ENCODE assay signal across 19 cellular contexts in the genomic region with DNA sequence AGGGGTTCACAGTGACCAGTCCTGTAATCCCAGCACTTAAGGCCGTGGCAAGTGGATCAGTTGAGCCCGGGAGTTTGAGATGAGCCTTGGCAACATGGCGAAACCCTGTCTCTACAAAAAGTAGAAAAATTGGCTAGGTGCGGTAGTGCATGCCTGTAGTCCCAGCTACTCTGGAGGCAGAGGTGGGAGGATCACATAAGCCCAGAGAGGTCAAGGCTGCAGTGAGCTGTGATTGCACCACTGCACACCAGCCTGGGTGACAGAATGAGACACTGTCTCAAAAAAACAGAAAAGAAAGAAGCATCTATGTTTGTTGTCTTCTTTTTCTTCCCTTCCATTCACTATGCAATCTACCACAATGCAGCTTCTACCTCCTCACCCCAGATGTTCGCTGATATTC.
DNase-seq lines count a peak whose midpoint lies in the region; ATAC-seq, FAIRE-seq and TF ChIP-seq lines count a peak whose summit lies in the region.
"Had no signal": no experiment of that assay in that cellular context is flagged by ENCODE, and none has a peak within 500 bp of the region (broad histone marks: within the 10 kb centered on the region; RNA-seq: fewer than 3 reads in every experiment).

No MANE protein-coding gene starts in this region.

- peaks cover 64% of the 10 kb centered on the region for H3K36me3 ChIP-seq in cardiac muscle cell
- H3K36me3 ChIP-seq in HepG2 (replicated peaks in 1 of 2; ENCODE audit: control insufficient read depth in 1 of 2, insufficient read depth in 2 of 2, low read length in 2 of 2) = peaks cover 6 to 37% of the 10 kb centered on the region in 2 experiments; a peak in 4 of 5 replicates
- no peaks in the 10 kb centered on the region for H3K36me3 ChIP-seq in testis (ENCODE audit: low read depth, missing control alignments)
- H3K36me3 ChIP-seq in Caco-2 (ENCODE audit: control insufficient read depth, insufficient read depth, low read length) = no peaks in the 10 kb centered on the region; the same call in none of the 2 replicates

- in situ Hi-C loops in HepG2 (cut with HindIII; ENCODE audit: extremely low pct_ligation_motif_present, low pct_unique_long_range_greater_than_20kb) = loop anchor here (10.0 kb wide), 1 partner anchor 228 kb away; the partner anchor contains the start of genes CHD9 and CHD9NB

- intact Hi-C loops in Right ventricle myocardium superior (cut with DNase I) (loop anchor here (10.0 kb wide), 2 partner anchors 48 to 228 kb away; partner anchors contain the start of genes CHD9 and CHD9NB), dorsolateral prefrontal cortex (cut with DNase I) (loop anchor here (5.0 kb wide), 1 partner anchor 225 kb away; no protein-coding TSS in a partner anchor), HepG2 (cut with micrococcal nuclease; ENCODE audit: unreplicated experiment) (loop anchor here (2.0 kb wide), 1 partner anchor 152 kb away; no protein-coding TSS in a partner anchor), testis (cut with DNase I; ENCODE audit: low total_unique reads) (no loop called here), Caco-2 (cut with micrococcal nuclease; ENCODE audit: unreplicated experiment) (no loop called here), lower leg skin (cut with DNase I; ENCODE audit: low total_unique reads) (no loop called here)

- H2AFZ ChIP-seq in HepG2 (ENCODE audit: low read length) = no peak overlapping the region

- TF ChIP-seq CTCF in cardiac muscle cell (IDR thresholded peaks at IDR 0.05; ENCODE audit: low read depth, low read length) = no peak
- no peak for TF ChIP-seq CTCF in dorsolateral prefrontal cortex (IDR thresholded peaks at IDR 0.05 in 54 of 56, conservative IDR thresholded peaks at IDR 0.05 in 2 of 56; ENCODE audit: low read depth in 1 of 56, partially characterized antibody in 56 of 56)
- TF ChIP-seq CTCF in HepG2 (CRISPR knock-in tag; IDR thresholded peaks at IDR 0.05) = no peak
- no peak for TF ChIP-seq CTCF in testis (IDR thresholded peaks at IDR 0.05)
- TF ChIP-seq CTCF in Caco-2 (IDR thresholded peaks at IDR 0.05; ENCODE audit: insufficient read depth in 1 of 2, low read depth in 1 of 2, low read length in 1 of 2, severe bottlenecking in 1 of 2, unreplicated experiment in 1 of 2) = no peak
- no peak for TF ChIP-seq CTCF in lower leg skin (IDR thresholded peaks at IDR 0.05)

- H3K4me3 ChIP-seq in cardiac muscle cell (no peak overlapping the region), dorsolateral prefrontal cortex (no peak overlapping the region), HepG2 (replicated peaks in 1 of 3; ENCODE audit: insufficient read depth in 1 of 3, low read depth in 2 of 3, low read length in 3 of 3) (no peak overlapping the region), testis (no peak overlapping the region), Caco-2 (ENCODE audit: low read depth, low read length) (no peak overlapping the region), lower leg skin (ENCODE audit: low read depth, poor library complexity, severe bottlenecking) (no peak overlapping the region)
- H3K4me3 ChIP-seq: BLaER1 had no signal

- 100% methylated on average over 5 of the region's 5 CpGs for whole genome bisulfite sequencing in HepG2 (ENCODE audit: low lambda C conversion rate)
- 75 to 80% methylated on average over 5 of the region's 5 CpGs for WGBS in testis, 2 donors
- 91 to 94% methylated on average over 5 of the region's 5 CpGs for WGBS in lower leg skin, 2 donors

- H3K4me1 Mint-ChIP-seq in Caco-2 (ENCODE audit: low read depth, unreplicated experiment) = no peaks in the 10 kb centered on the region
- H3K4me1 Mint-ChIP-seq: CD14-positive monocyte; CD4-positive, alpha-beta memory T cell had no signal

- H3K4me1 ChIP-seq in cardiac muscle cell (ENCODE audit: low read depth) (no peaks in the 10 kb centered on the region), HepG2 (ENCODE audit: insufficient read depth, low read length) (no peaks in the 10 kb centered on the region), testis (peaks cover 7% of the 10 kb centered on the region), Caco-2 (no peaks in the 10 kb centered on the region)

- no peak overlapping the region for H3K4me2 ChIP-seq in HepG2 (ENCODE audit: low read depth, low read length)
- H3K4me2 ChIP-seq: BLaER1 had no signal

- TF ChIP-seq EP300 in HepG2 (IDR thresholded peaks at IDR 0.05; ENCODE audit: low read depth in 2 of 2, low read length in 2 of 2) = no peak
- no peak for TF ChIP-seq EP300 in HepG2 (CRISPR knock-in tag; IDR thresholded peaks at IDR 0.05; ENCODE audit: borderline replicate concordance)

- no peaks in the 10 kb centered on the region for H3K79me2 ChIP-seq in HepG2 (ENCODE audit: insufficient read depth, low read length)

- H4K20me1 ChIP-seq in HepG2 (ENCODE audit: insufficient read depth, low read length) = no peaks in the 10 kb centered on the region

- H3K27me3 Mint-ChIP-seq in Caco-2 (ENCODE audit: insufficient read depth, unreplicated experiment) = no peaks in the 10 kb centered on the region
- H3K27me3 Mint-ChIP-seq: CD4-positive, alpha-beta memory T cell had no signal

- CTCF ChIA-PET in HepG2 (lab: Yijun Ruan, JAX; ENCODE audit: low intra/inter-chr PET ratio, low total read pairs) (no interaction called here), Caco-2 (lab: Charles Lee) (no interaction called here)

- no peak overlapping the region for H3K27ac Mint-ChIP-seq in Caco-2 (ENCODE audit: unreplicated experiment)
- H3K27ac Mint-ChIP-seq: CD14-positive monocyte; CD4-positive, alpha-beta memory T cell; HFFc6 had no signal

- peaks cover 9% of the 10 kb centered on the region for H3K36me3 Mint-ChIP-seq in Caco-2 (ENCODE audit: insufficient read depth, unreplicated experiment)

- H3K9me3 Mint-ChIP-seq in Caco-2 (ENCODE audit: unreplicated experiment) = no peaks in the 10 kb centered on the region
- H3K9me3 Mint-ChIP-seq: HFFc6 had no signal

- POLR2A ChIA-PET in HepG2 (lab: Yijun Ruan, JAX) (no interaction called here), Caco-2 (lab: Charles Lee) (no interaction called here)

- H3K27ac ChIP-seq in cardiac muscle cell (peak overlapping the region; percentile 43), dorsolateral prefrontal cortex (peak overlapping the region in 31 of 59 donors; percentile 3 to 56 (median 23)), HepG2 (ENCODE audit: extremely low read length, insufficient read depth, low read length) (no peak overlapping the region), testis (no peak overlapping the region)
- H3K27ac ChIP-seq: BLaER1 had no signal

- TF ChIP-seq RAD21 in HepG2 (CRISPR knock-in tag; IDR thresholded peaks at IDR 0.05) = no peak

- no peak for FAIRE-seq in HepG2 (lab: Jason Lieb, UNC)
- FAIRE-seq: G401.6, GM12891 had no signal

- H3K4me3 Mint-ChIP-seq in Caco-2 (ENCODE audit: unreplicated experiment) = no peak overlapping the region
- H3K4me3 Mint-ChIP-seq: CD14-positive monocyte; CD4-positive, alpha-beta memory T cell; HFFc6 had no signal

- no peak for TF ChIP-seq POLR2A in HepG2 (IDR thresholded peaks at IDR 0.05; ENCODE audit: insufficient read depth in 1 of 2, low read depth in 2 of 2, low read length in 2 of 2)
- no peak for TF ChIP-seq POLR2A in testis (IDR thresholded peaks at IDR 0.05)
- TF ChIP-seq POLR2A in lower leg skin (IDR thresholded peaks at IDR 0.05) = no peak

- no peak overlapping the region for H3K9ac ChIP-seq in HepG2 (ENCODE audit: insufficient read depth, low read depth, low read length)
- H3K9ac ChIP-seq: BLaER1 had no signal

- DNase-seq in cardiac muscle cell (ENCODE audit: low read depth in 1 of 2, low spot score in 1 of 2) (no peak), Right ventricle myocardium superior (no peak), dorsolateral prefrontal cortex (no peak), HepG2 (ENCODE audit: low spot score) (no peak), testis (peak; percentile 32), Caco-2 (no peak), lower leg skin (ENCODE audit: low spot score in 2 of 2) (no peak)
- DNase-seq: 8988T; Calu3; CD4-positive, alpha-beta memory T cell; GOT3; H7; HFFc6 had no signal

- H3K9me3 ChIP-seq in cardiac muscle cell (ENCODE audit: low read depth) = no peaks in the 10 kb centered on the region
- H3K9me3 ChIP-seq in HepG2 (ENCODE audit: low read length) = no peaks in the 10 kb centered on the region
- no peaks in the 10 kb centered on the region for H3K9me3 ChIP-seq in testis
- no peaks in the 10 kb centered on the region for H3K9me3 ChIP-seq in Caco-2

- BruUV-seq in HepG2 (replicated peaks; lab: Mats Ljungman, UMichigan) = no TSS peak
- no TSS peak for BruUV-seq in Caco-2 (replicated peaks; lab: Mats Ljungman, UMichigan)

- H3K27me3 ChIP-seq in cardiac muscle cell (no peaks in the 10 kb centered on the region), dorsolateral prefrontal cortex (no peaks in the 10 kb centered on the region), HepG2 (ENCODE audit: control insufficient read depth in 1 of 2, insufficient read depth in 2 of 2, low read length in 2 of 2) (no peaks in the 10 kb centered on the region), testis (no peaks in the 10 kb centered on the region), Caco-2 (replicated peaks; ENCODE audit: control insufficient read depth, insufficient read depth, low read length) (no peaks in the 10 kb centered on the region)
- H3K27me3 ChIP-seq: BLaER1 had no signal

- no peak for ATAC-seq in Right ventricle myocardium superior (ENCODE audit: poor library complexity)
- ATAC-seq in HepG2 = peak; percentile 54
- ATAC-seq in activated CD4-positive, CD25-positive, alpha-beta regulatory T cell treated with anti-CD3 and anti-CD28 coated beads, Interleukin-2, amount 50 U/mL, for 24 hours = no peak
- ATAC-seq: HCT116 had no signal

TF ChIP-seq in HepG2, 621 proteins besides CTCF, POLR2A, EP300 and RAD21 (continues in another document):
- TF ChIP-seq ZNF768 (CRISPR knock-in tag; IDR thresholded peaks at IDR 0.05) = peak; percentile 82
- no peak for TF ChIP-seq PATZ1 (CRISPR knock-in tag; IDR thresholded peaks at IDR 0.05)
- no peak for TF ChIP-seq ZNF432 (CRISPR knock-in tag; IDR thresholded peaks at IDR 0.05; ENCODE audit: borderline replicate concordance)

Comparison
In these comparisons a context has a peak if more than half of its experiments do, and no peak if none do; other contexts are left out.
1. H3K27ac ChIP-seq: peak in cardiac muscle cell (single experiment) and dorsolateral prefrontal cortex (31 of 59); none in HepG2 (single experiment) and testis (0 of 2).
2. intact Hi-C loops: an anchor here in Right ventricle myocardium superior (10.0 kb wide), dorsolateral prefrontal cortex (5.0 kb wide) and HepG2 (2.0 kb wide); none called in testis, Caco-2 and lower leg skin.